In the genomic region with DNA sequence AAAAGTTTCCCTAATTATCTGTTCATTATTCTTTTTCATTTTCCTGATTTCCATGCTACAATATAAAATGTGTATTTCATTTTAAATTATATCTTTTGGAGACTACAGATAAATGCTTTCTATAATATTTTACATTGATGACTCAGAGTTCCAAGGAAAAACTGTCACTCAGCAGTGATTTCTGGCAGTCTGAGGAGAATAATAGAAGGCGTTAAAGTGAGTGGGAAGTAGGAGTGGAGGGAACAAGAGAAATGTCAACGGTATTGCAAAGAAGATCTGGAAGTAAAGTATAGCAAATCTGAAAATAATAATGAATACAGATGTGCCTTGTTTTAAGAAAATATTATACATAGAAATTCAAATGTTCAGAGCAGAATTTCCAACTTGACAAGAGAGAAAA, we compare ENCODE assay signal across 29 cellular contexts.
"Had no signal": no experiment of that assay in that cellular context is flagged by ENCODE, and none has a peak within 500 bp of the region (broad histone marks: within the 10 kb centered on the region; RNA-seq: fewer than 3 reads in every experiment).

No MANE protein-coding gene starts in this region.

- H3K27me3 ChIP-seq: adrenal gland, ascending aorta, body of pancreas, brain microvascular endothelial cell, cardiac muscle cell had no signal

- DNase-seq: activated effector memory CD4-positive, alpha-beta T cell treated with anti-CD3 and anti-CD28 coated beads, Interleukin-2, amount 50 U/mL, for 16 hours; activated effector memory CD4-positive, alpha-beta T cell treated with Interleukin-2 at 50 U/mL for 16 hours; activated gamma-delta T cell; activated gamma-delta T cell treated with Interleukin-2 at 50 U/mL for 16 hours; activated naive CD4-positive, alpha-beta T cell; activated naive CD4-positive, alpha-beta T cell treated with anti-CD3 and anti-CD28 coated beads for 36 hours; activated naive CD4-positive, alpha-beta T cell treated with anti-CD3 and anti-CD28 coated beads, Interleukin-2, amount 10 ng/mL, durations not matched to agents 7 days and 5 days; activated naive CD4-positive, alpha-beta T cell treated with anti-CD3 and anti-CD28 coated beads, Interleukin-2, amount 50 U/mL, for 16 hours; activated naive CD4-positive, alpha-beta T cell treated with Interleukin-2 at 50 U/mL for 16 hours; activated naive CD8-positive, alpha-beta T cell treated with anti-CD3 and anti-CD28 coated beads for 36 hours; activated naive CD8-positive, alpha-beta T cell treated with anti-CD3 and anti-CD28 coated beads, Interleukin-2, amount 10 ng/mL, durations not matched to agents 7 days and 5 days; activated naive CD8-positive, alpha-beta T cell treated with anti-CD3 and anti-CD28 coated beads, Interleukin-2, amount 50 U/mL, for 24 hours; activated T-cell treated with anti-CD3 and anti-CD28 coated beads, Interleukin-2, amount 50 U/mL, for 1 hour; activated T-cell treated with anti-CD3 and anti-CD28 coated beads, Interleukin-2, amount 50 U/mL, for 24 hours; activated T-cell treated with anti-CD3 and anti-CD28 coated beads, Interleukin-2, amount 50 U/mL, for 4 hours; activated T-cell treated with anti-CD3 and anti-CD28 coated beads, Interleukin-2, amount 50 U/mL, for 48 hours; activated T-cell treated with anti-CD3 and anti-CD28 coated beads, Interleukin-2, amount 50 U/mL, for 72 hours; adrenal gland; amniotic stem cell; amygdala; anterior cingulate cortex; aorta; body of pancreas; brain microvascular endothelial cell; central memory CD4-positive, alpha-beta T cell; cerebellar nuclear complex had no signal

- H3K27ac ChIP-seq: adrenal gland, ascending aorta, body of pancreas, brain microvascular endothelial cell, breast epithelium, cardiac muscle cell had no signal

- H3K36me3 ChIP-seq: adrenal gland, ascending aorta, brain microvascular endothelial cell, breast epithelium, cardiac muscle cell had no signal

- H3K4me3 ChIP-seq: adrenal gland, ascending aorta, body of pancreas, breast epithelium, cardiac muscle cell had no signal

- H3K9me3 ChIP-seq: adrenal gland, ascending aorta, body of pancreas, breast epithelium had no signal
